Comparison of ENCODE assay signal across 20 cellular contexts in the genomic region with DNA sequence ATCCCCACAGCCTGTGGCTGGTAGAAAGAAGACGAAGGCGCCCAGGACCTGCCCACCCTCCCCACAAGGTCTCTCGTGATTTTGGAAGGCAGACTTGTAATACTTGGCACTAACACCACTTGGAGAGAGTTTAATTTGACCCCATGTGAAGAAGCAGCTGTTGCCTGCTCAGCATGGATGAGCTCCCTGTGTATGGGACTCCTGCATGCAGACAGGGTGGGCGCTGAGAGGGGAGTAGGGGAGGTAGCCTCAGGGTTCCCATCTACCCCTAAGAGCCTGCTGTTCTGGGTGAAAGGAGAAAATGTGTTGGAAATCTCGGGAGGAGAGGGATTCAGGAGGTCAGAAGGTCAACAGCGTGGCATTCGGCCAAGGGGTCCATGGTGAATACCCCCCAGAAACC.
"Had no signal": no experiment of that assay in that cellular context is flagged by ENCODE, and none has a peak within 500 bp of the region (broad histone marks: within the 10 kb centered on the region; RNA-seq: fewer than 3 reads in every experiment).

No MANE protein-coding gene starts in this region.

- H3K4me3 ChIP-seq: K562, SJCRH30 had no signal

- H3K4me2 ChIP-seq: KMS-11 had no signal

- H3K27me3 ChIP-seq: SJCRH30 had no signal

- H3K36me3 ChIP-seq: SJCRH30 had no signal

- H3K9me3 ChIP-seq: SJCRH30 had no signal

- H3K27ac ChIP-seq: HL-60, KMS-11, SJCRH30 had no signal

- DNase-seq: Kasumi-1, MM.1S, NCI-H1092 treated with DMSO at 0.1 percent for 48 hours, NCI-H1436, NCI-H1930, NCI-H2081, NCI-H2107, NCI-H226, NCI-H446, NCI-H510A, NCI-H524 treated with DMSO at 0.1 percent for 48 hours, NCI-H69, NCI-H774, RPMI8226, SHP77 treated with DMSO at 0.1 percent for 48 hours had no signal

- ATAC-seq: K562, SK-N-SH treated with all-trans-retinoic acid at 6 μM for 48 hours had no signal

- H3K4me1 ChIP-seq: SJCRH30 had no signal
